37 cellular contexts compared by ENCODE assay signal in genomic region chr13:55788548-55788947, GRCh38.
"Had no signal": no experiment of that assay in that cellular context is flagged by ENCODE, and none has a peak within 500 bp of the region (broad histone marks: within the 10 kb centered on the region; RNA-seq: fewer than 3 reads in every experiment).

No MANE protein-coding gene starts in this region.

- DNase-seq: activated effector memory CD4-positive, alpha-beta T cell treated with anti-CD3 and anti-CD28 coated beads, Interleukin-2, amount 50 U/mL, for 16 hours; activated effector memory CD4-positive, alpha-beta T cell treated with Interleukin-2 at 50 U/mL for 16 hours; activated gamma-delta T cell; activated gamma-delta T cell treated with Interleukin-2 at 50 U/mL for 16 hours; activated naive CD4-positive, alpha-beta T cell; activated naive CD4-positive, alpha-beta T cell treated with anti-CD3 and anti-CD28 coated beads for 36 hours; activated naive CD4-positive, alpha-beta T cell treated with anti-CD3 and anti-CD28 coated beads, Interleukin-2, amount 10 ng/mL, durations not matched to agents 7 days and 5 days; activated naive CD4-positive, alpha-beta T cell treated with anti-CD3 and anti-CD28 coated beads, Interleukin-2, amount 50 U/mL, for 16 hours; activated naive CD4-positive, alpha-beta T cell treated with Interleukin-2 at 50 U/mL for 16 hours; activated naive CD8-positive, alpha-beta T cell treated with anti-CD3 and anti-CD28 coated beads for 36 hours; activated naive CD8-positive, alpha-beta T cell treated with anti-CD3 and anti-CD28 coated beads, Interleukin-2, amount 10 ng/mL, durations not matched to agents 7 days and 5 days; activated naive CD8-positive, alpha-beta T cell treated with anti-CD3 and anti-CD28 coated beads, Interleukin-2, amount 50 U/mL, for 24 hours; activated T-cell treated with anti-CD3 and anti-CD28 coated beads, Interleukin-2, amount 50 U/mL, for 1 hour; activated T-cell treated with anti-CD3 and anti-CD28 coated beads, Interleukin-2, amount 50 U/mL, for 24 hours; activated T-cell treated with anti-CD3 and anti-CD28 coated beads, Interleukin-2, amount 50 U/mL, for 4 hours; activated T-cell treated with anti-CD3 and anti-CD28 coated beads, Interleukin-2, amount 50 U/mL, for 48 hours; activated T-cell treated with anti-CD3 and anti-CD28 coated beads, Interleukin-2, amount 50 U/mL, for 72 hours; adrenal gland; amniotic stem cell; amygdala; anterior cingulate cortex; aorta; body of pancreas; brain microvascular endothelial cell; caudate nucleus; central memory CD4-positive, alpha-beta T cell; cerebellar nuclear complex had no signal

- H3K4me1 Mint-ChIP-seq: activated naive CD4-positive, alpha-beta T cell treated with anti-CD3 and anti-CD28 coated beads, Interleukin-2, amount 10 ng/mL, durations not matched to agents 7 days and 5 days; activated naive CD4-positive, alpha-beta T cell treated with anti-CD3 and anti-CD28 coated beads, Interleukin-2, amount 50 U/mL, for 24 hours; activated naive CD8-positive, alpha-beta T cell treated with anti-CD3 and anti-CD28 coated beads for 36 hours; activated naive CD8-positive, alpha-beta T cell treated with anti-CD3 and anti-CD28 coated beads, Interleukin-2, amount 10 ng/mL, durations not matched to agents 7 days and 5 days; activated naive CD8-positive, alpha-beta T cell treated with anti-CD3 and anti-CD28 coated beads, Interleukin-2, amount 50 U/mL, for 24 hours; activated T-helper 17 cell treated with anti-CD3 and anti-CD28 coated beads, Interleukin-2, amount 50 U/mL, for 72 hours; brain; central memory CD8-positive, alpha-beta T cell had no signal

- FAIRE-seq: astrocyte, bronchial epithelial cell had no signal

- H3K27ac Mint-ChIP-seq: activated naive CD4-positive, alpha-beta T cell treated with anti-CD3 and anti-CD28 coated beads for 36 hours; activated naive CD4-positive, alpha-beta T cell treated with anti-CD3 and anti-CD28 coated beads, Interleukin-2, amount 10 ng/mL, durations not matched to agents 7 days and 5 days; activated naive CD4-positive, alpha-beta T cell treated with anti-CD3 and anti-CD28 coated beads, Interleukin-2, amount 50 U/mL, for 24 hours; activated naive CD4-positive, alpha-beta T cell treated with anti-CD3 and anti-CD28 coated beads, Interleukin-2, amount 50 U/mL, for 72 hours; activated naive CD8-positive, alpha-beta T cell; activated naive CD8-positive, alpha-beta T cell treated with anti-CD3 and anti-CD28 coated beads for 36 hours; activated naive CD8-positive, alpha-beta T cell treated with anti-CD3 and anti-CD28 coated beads, Interleukin-2, amount 10 ng/mL, durations not matched to agents 7 days and 5 days; activated naive CD8-positive, alpha-beta T cell treated with anti-CD3 and anti-CD28 coated beads, Interleukin-2, amount 50 U/mL, for 24 hours; activated T-cell treated with anti-CD3 and anti-CD28 coated beads, Interleukin-2, amount 50 U/mL, for 24 hours; activated T-cell treated with anti-CD3 and anti-CD28 coated beads, Interleukin-2, amount 50 U/mL, for 72 hours; activated T-helper 1 cell treated with anti-CD3 and anti-CD28 coated beads, Interleukin-12 subunit alpha, Interleukin-12 subunit beta, Interleukin-2, Interleukin-4 antibody, amounts not matched to agents 30 ng/mL and 10 ng/mL and 1 ng/mL, durations not matched to agents 14 hours and 24 hours and 36 hours; activated T-helper 17 cell treated with anti-CD3 and anti-CD28 coated beads, Interleukin-2, amount 50 U/mL, for 72 hours; activated T-helper 2 cell treated with anti-CD3 and anti-CD28 coated beads, Interferon-gamma antibody, Interleukin-2, Interleukin-4, amounts not matched to agents 10 μg/mL and 5 μg/mL and 100 μg/mL, durations not matched to agents 14 hours and 24 hours and 36 hours; brain had no signal

- ATAC-seq: activated naive CD4-positive, alpha-beta T cell treated with anti-CD3 and anti-CD28 coated beads, Interleukin-2, amount 50 U/mL, for 72 hours; activated naive CD8-positive, alpha-beta T cell treated with anti-CD3 and anti-CD28 coated beads, Interleukin-2, amount 50 U/mL, for 24 hours; activated T-cell treated with anti-CD3 and anti-CD28 coated beads, Interleukin-2, amount 50 U/mL, for 4 hours; activated T-cell treated with anti-CD3 and anti-CD28 coated beads, Interleukin-2, amount 50 U/mL, for 72 hours; activated T-helper 17 cell treated with anti-CD3 and anti-CD28 coated beads, Interleukin-2, amount 50 U/mL, for 72 hours; body of pancreas had no signal

- H3K27me3 Mint-ChIP-seq: activated naive CD4-positive, alpha-beta T cell treated with anti-CD3 and anti-CD28 coated beads, Interleukin-2, amount 10 ng/mL, durations not matched to agents 7 days and 5 days; activated naive CD4-positive, alpha-beta T cell treated with anti-CD3 and anti-CD28 coated beads, Interleukin-2, amount 50 U/mL, for 24 hours; activated naive CD8-positive, alpha-beta T cell; activated naive CD8-positive, alpha-beta T cell treated with anti-CD3 and anti-CD28 coated beads for 36 hours; activated naive CD8-positive, alpha-beta T cell treated with anti-CD3 and anti-CD28 coated beads, Interleukin-2, amount 10 ng/mL, durations not matched to agents 7 days and 5 days; activated naive CD8-positive, alpha-beta T cell treated with anti-CD3 and anti-CD28 coated beads, Interleukin-2, amount 50 U/mL, for 24 hours; activated T-cell treated with anti-CD3 and anti-CD28 coated beads, Interleukin-2, amount 50 U/mL, for 24 hours; activated T-helper 17 cell treated with anti-CD3 and anti-CD28 coated beads, Interleukin-2, amount 50 U/mL, for 72 hours; brain; central memory CD8-positive, alpha-beta T cell had no signal

- H3K4me3 Mint-ChIP-seq: activated naive CD4-positive, alpha-beta T cell treated with anti-CD3 and anti-CD28 coated beads for 36 hours; activated naive CD4-positive, alpha-beta T cell treated with anti-CD3 and anti-CD28 coated beads, Interleukin-2, amount 10 ng/mL, durations not matched to agents 7 days and 5 days; activated naive CD4-positive, alpha-beta T cell treated with anti-CD3 and anti-CD28 coated beads, Interleukin-2, amount 50 U/mL, for 24 hours; activated naive CD8-positive, alpha-beta T cell; activated naive CD8-positive, alpha-beta T cell treated with anti-CD3 and anti-CD28 coated beads for 36 hours; activated naive CD8-positive, alpha-beta T cell treated with anti-CD3 and anti-CD28 coated beads, Interleukin-2, amount 10 ng/mL, durations not matched to agents 7 days and 5 days; activated naive CD8-positive, alpha-beta T cell treated with anti-CD3 and anti-CD28 coated beads, Interleukin-2, amount 50 U/mL, for 24 hours; activated T-cell treated with anti-CD3 and anti-CD28 coated beads, Interleukin-2, amount 50 U/mL, for 24 hours; activated T-cell treated with anti-CD3 and anti-CD28 coated beads, Interleukin-2, amount 50 U/mL, for 4 hours; activated T-cell treated with anti-CD3 and anti-CD28 coated beads, Interleukin-2, amount 50 U/mL, for 72 hours; activated T-helper 1 cell treated with anti-CD3 and anti-CD28 coated beads, Interleukin-12 subunit alpha, Interleukin-12 subunit beta, Interleukin-2, Interleukin-4 antibody, amounts not matched to agents 30 ng/mL and 10 ng/mL and 1 ng/mL, durations not matched to agents 14 hours and 24 hours and 36 hours; activated T-helper 17 cell treated with anti-CD3 and anti-CD28 coated beads, Interleukin-2, amount 50 U/mL, for 72 hours; brain; central memory CD8-positive, alpha-beta T cell had no signal

- H3K36me3 Mint-ChIP-seq: activated naive CD4-positive, alpha-beta T cell treated with anti-CD3 and anti-CD28 coated beads, Interleukin-2, amount 10 ng/mL, durations not matched to agents 7 days and 5 days; activated naive CD4-positive, alpha-beta T cell treated with anti-CD3 and anti-CD28 coated beads, Interleukin-2, amount 50 U/mL, for 24 hours; activated naive CD8-positive, alpha-beta T cell; activated naive CD8-positive, alpha-beta T cell treated with anti-CD3 and anti-CD28 coated beads, Interleukin-2, amount 10 ng/mL, durations not matched to agents 7 days and 5 days; brain had no signal
